Comparison of ENCODE assay signal across 8 cellular contexts in genomic region chr16:88505405-88506082, GRCh38. TPM values are rescaled to one million over a fixed set of nuclear protein-coding genes. Genes with fewer than 3 reads are reported as not detected.
DNase-seq lines count a peak whose midpoint lies in the region; TF ChIP-seq lines count a peak whose summit lies in the region.

No MANE protein-coding gene starts in this region.

- no peak overlapping the region for H2BK120ac ChIP-seq in trophoblast cell (ENCODE audit: insufficient read depth, low read length, poor library complexity)

- intact Hi-C loops in activated naive CD4-positive, alpha-beta T cell treated with anti-CD3 and anti-CD28 coated beads for 36 hours (cut with micrococcal nuclease), result loop anchor here (1.0 to 2.0 kb wide), 2 partner anchors 53 to 62 kb away; partner anchors contain the start of gene ZFPM1

- H3K4me1 Mint-ChIP-seq in activated naive CD4-positive, alpha-beta T cell treated with anti-CD3 and anti-CD28 coated beads for 36 hours (ENCODE audit: low read depth), result peaks cover 4% of the 10 kb centered on the region

- H3K14ac ChIP-seq in trophoblast cell (ENCODE audit: low read length), result no peak overlapping the region

- no CpG with 5 or more reads among the region's 22 CpGs for WGBS in trophoblast cell (ENCODE audit: extremely low coverage, insufficient coverage, insufficient read length)

- DNase-seq in RPMI8226 (peak; percentile 57), kidney glomerular epithelial cell (lab: John Stamatoyannopoulos, UW) (peak; percentile 1), caudate nucleus (lab: John Stamatoyannopoulos, UW) (no peak), trophoblast cell (no peak)
- DNase-seq in activated naive CD4-positive, alpha-beta T cell treated with anti-CD3 and anti-CD28 coated beads for 36 hours, result peak; percentile 76
- peak; percentile 26 for DNase-seq in stimulated activated CD8-positive, alpha-beta memory T cell treated with anti-CD3 and anti-CD28 coated beads, Interleukin-15, amount 100 ng/mL, for 24 hours (ENCODE audit: low read depth)

- no peak overlapping the region for H2BK5ac ChIP-seq in trophoblast cell (ENCODE audit: low read depth, low read length, poor library complexity)

- H3K27me3 ChIP-seq in trophoblast cell (ENCODE audit: insufficient read depth, low read length), result no peaks in the 10 kb centered on the region

- no peaks in the 10 kb centered on the region for H3K27me3 Mint-ChIP-seq in activated naive CD4-positive, alpha-beta T cell treated with anti-CD3 and anti-CD28 coated beads for 36 hours (ENCODE audit: low read depth)

- H3K36me3 ChIP-seq in HEK293 (ENCODE audit: control insufficient read depth in 2 of 2, insufficient read depth in 1 of 2, low read length in 2 of 2), result peaks cover 0 to 10% of the 10 kb centered on the region in 2 experiments; a peak in 1 of 3 replicates
- H3K36me3 ChIP-seq in trophoblast cell (ENCODE audit: control insufficient read depth in 1 of 2, insufficient read depth in 2 of 2, low read length in 2 of 2), result peaks cover 9 to 18% of the 10 kb centered on the region in 2 experiments

- H4K8ac ChIP-seq in trophoblast cell (ENCODE audit: low read depth, low read length), result no peak overlapping the region

- CTCF ChIA-PET in HEK293 (lab: Yijun Ruan, JAX), result interaction anchor here (0.6 to 0.9 kb wide), 4 partner anchors 12 to 1158 kb away, joined by 3 to 6 read pairs (median 3); no protein-coding TSS in a partner anchor
- CTCF ChIA-PET in activated naive CD4-positive, alpha-beta T cell treated with anti-CD3 and anti-CD28 coated beads for 36 hours (lab: Charles Lee), result interaction anchor here (0.6 kb wide), 1 partner anchor 328 kb away, joined by 3 read pairs; no protein-coding TSS in a partner anchor

- H3K4me2 ChIP-seq in trophoblast cell (ENCODE audit: low read length), result no peak overlapping the region

- H2BK12ac ChIP-seq in trophoblast cell (ENCODE audit: low read length), result no peak overlapping the region

- no peak overlapping the region for H2AFZ ChIP-seq in trophoblast cell (ENCODE audit: insufficient read depth, low read length, poor library complexity)

- no peak overlapping the region for H3K23ac ChIP-seq in trophoblast cell (ENCODE audit: low read length)

- no peaks in the 10 kb centered on the region for H3K9me3 ChIP-seq in HEK293 (ENCODE audit: control insufficient read depth, insufficient read depth, low read depth, low read length)
- H3K9me3 ChIP-seq in trophoblast cell (ENCODE audit: insufficient read depth, low read depth, low read length), result no peaks in the 10 kb centered on the region

- POLR2A ChIA-PET in HEK293 (lab: Yijun Ruan, JAX), result interaction anchor here (1.6 kb wide), 1 partner anchor 51 kb away, joined by 3 read pairs; no protein-coding TSS in a partner anchor

- H4K91ac ChIP-seq in trophoblast cell (ENCODE audit: low read depth, low read length), result no peak overlapping the region

- H4K12ac ChIP-seq in trophoblast cell (ENCODE audit: low read depth, low read length), result no peak overlapping the region

- no peaks in the 10 kb centered on the region for H3K79me2 ChIP-seq in trophoblast cell (ENCODE audit: control insufficient read depth, insufficient read depth, low read length, poor library complexity)

- no peaks in the 10 kb centered on the region for H3K36me3 Mint-ChIP-seq in activated naive CD4-positive, alpha-beta T cell treated with anti-CD3 and anti-CD28 coated beads for 36 hours (ENCODE audit: low read depth)

- no peak overlapping the region for H2AK5ac ChIP-seq in trophoblast cell (ENCODE audit: low read length)

- peak; percentile 78 for TF ChIP-seq CTCF in 22Rv1 (IDR thresholded peaks at IDR 0.05)
- TF ChIP-seq CTCF in HEK293 (tag by site-specific recombination; IDR thresholded peaks at IDR 0.05), result peak; percentile 87

- no peaks in the 10 kb centered on the region for H3K79me1 ChIP-seq in trophoblast cell (ENCODE audit: low read length)

- no peak overlapping the region for H3K4ac ChIP-seq in trophoblast cell (ENCODE audit: low read depth, low read length)

- no peak overlapping the region for H3K18ac ChIP-seq in trophoblast cell (ENCODE audit: low read length)

- H3K4me3 Mint-ChIP-seq in activated naive CD4-positive, alpha-beta T cell treated with anti-CD3 and anti-CD28 coated beads for 36 hours, result no peak overlapping the region

- H3K27ac ChIP-seq in 22Rv1 (peak overlapping the region; percentile 34), HEK293 (ENCODE audit: extremely low read depth, low read depth, low read length) (no peak overlapping the region), caudate nucleus (ENCODE audit: low read depth, low read length) (no peak overlapping the region), trophoblast cell (ENCODE audit: low read depth, low read length) (no peak overlapping the region)

- H3K4me1 ChIP-seq in HEK293 (ENCODE audit: control insufficient read depth, insufficient read depth, low read length), result peaks cover 13% of the 10 kb centered on the region
- H3K4me1 ChIP-seq in trophoblast cell (ENCODE audit: control insufficient read depth in 1 of 2, insufficient read depth in 2 of 2, low read length in 2 of 2), result peaks cover 3 to 5% of the 10 kb centered on the region in 2 experiments

- H3K4me3 ChIP-seq in HEK293 (ENCODE audit: low read depth, low read length), result no peak overlapping the region
- H3K4me3 ChIP-seq in trophoblast cell (ENCODE audit: low read depth, low read length), result no peak overlapping the region

- no peak overlapping the region for H3K9ac ChIP-seq in trophoblast cell (ENCODE audit: low read length)

- H3K9me3 Mint-ChIP-seq in activated naive CD4-positive, alpha-beta T cell treated with anti-CD3 and anti-CD28 coated beads for 36 hours, result no peaks in the 10 kb centered on the region

- no peak overlapping the region for H3K27ac Mint-ChIP-seq in activated naive CD4-positive, alpha-beta T cell treated with anti-CD3 and anti-CD28 coated beads for 36 hours

TF ChIP-seq in HEK293, 187 proteins besides CTCF, POLR2A, EP300 and RAD21 (continues in another document):
- TF ChIP-seq ZBTB7A (tag by site-specific recombination; IDR thresholded peaks at IDR 0.05; ENCODE audit: low read depth), result no peak
- no peak for TF ChIP-seq ZNF518A (tag by site-specific recombination; conservative IDR thresholded peaks at IDR 0.05; ENCODE audit: low read depth)
- TF ChIP-seq ZIC2 (tag by site-specific recombination; IDR thresholded peaks at IDR 0.05), result peak; percentile 87
- no peak for TF ChIP-seq ZNF146 (tag by site-specific recombination; IDR thresholded peaks at IDR 0.05)
- TF ChIP-seq AEBP2 (tag by site-specific recombination; IDR thresholded peaks at IDR 0.05; ENCODE audit: borderline replicate concordance), result no peak
- no peak for TF ChIP-seq ZNF274 (IDR thresholded peaks at IDR 0.05; ENCODE audit: low read length)
- TF ChIP-seq ZNF274 (tag by site-specific recombination; IDR thresholded peaks at IDR 0.05; ENCODE audit: borderline replicate concordance), result no peak
- TF ChIP-seq ZBTB1 (tag by site-specific recombination; IDR thresholded peaks at IDR 0.05), result no peak
- TF ChIP-seq ZNF112 (tag by site-specific recombination; IDR thresholded peaks at IDR 0.05), result 0 out of 2 replicates have a peak, but pooled peaks have one; percentile 53
- TF ChIP-seq ZNF558 (tag by site-specific recombination; IDR thresholded peaks at IDR 0.05), result no peak
- TF ChIP-seq ZNF530 (tag by site-specific recombination; IDR thresholded peaks at IDR 0.05; ENCODE audit: low read depth), result no peak
- TF ChIP-seq ZNF433 (tag by site-specific recombination; IDR thresholded peaks at IDR 0.05; ENCODE audit: low read depth), result no peak

RNA-seq across cellular contexts. Expression of gene ZFPM1, which starts 52.5 kb away (rescaled TPM):
- 10 to 100 TPM; 11.0 to 12.2 TPM for total RNA-seq in activated naive CD4-positive, alpha-beta T cell treated with anti-CD3 and anti-CD28 coated beads for 36 hours
- 4.0 and 4.1 TPM in 2 replicates for polyA plus RNA-seq in trophoblast cell (2013)

Comparison
In these comparisons a context has a peak if more than half of its experiments do, and no peak if none do; other contexts are left out.
1. DNase-seq: peak in RPMI8226 (single experiment), activated naive CD4-positive, alpha-beta T cell treated with anti-CD3 and anti-CD28 coated beads for 36 hours (single experiment), kidney glomerular epithelial cell (single experiment) and stimulated activated CD8-positive, alpha-beta memory T cell treated with anti-CD3 and anti-CD28 coated beads, Interleukin-15, amount 100 ng/mL, for 24 hours (single experiment); none in caudate nucleus (0 of 61) and trophoblast cell (0 of 2).